Comparison of ENCODE assay signal across 2 cellular contexts in genomic region chr9:130241198-130241535, GRCh38.
TF ChIP-seq lines count a peak whose summit lies in the region.

No MANE protein-coding gene starts in this region.

TF ChIP-seq in A549, 52 proteins besides CTCF, POLR2A, EP300 and RAD21:
- no peak for TF ChIP-seq PHF8 (IDR thresholded peaks at IDR 0.05; ENCODE audit: borderline replicate concordance, low read depth)
- no peak for TF ChIP-seq ZFP36 (IDR thresholded peaks at IDR 0.05; ENCODE audit: borderline replicate concordance, partially characterized antibody)
- TF ChIP-seq CEBPB (IDR thresholded peaks at IDR 0.05), result no peak
- no peak for TF ChIP-seq FOSL2 (IDR thresholded peaks at IDR 0.05)
- no peak for TF ChIP-seq FOSL2 (CRISPR knock-in tag; IDR thresholded peaks at IDR 0.05)
- no peak for TF ChIP-seq HEYL (CRISPR knock-in tag; IDR thresholded peaks at IDR 0.05)
- TF ChIP-seq ESRRA (IDR thresholded peaks at IDR 0.05; ENCODE audit: borderline replicate concordance, low read length), result no peak
- no peak for TF ChIP-seq CHD2 (IDR thresholded peaks at IDR 0.05; ENCODE audit: low read length, partially characterized antibody)
- TF ChIP-seq USF2 (IDR thresholded peaks at IDR 0.05), result no peak
- TF ChIP-seq, protein P1, sequence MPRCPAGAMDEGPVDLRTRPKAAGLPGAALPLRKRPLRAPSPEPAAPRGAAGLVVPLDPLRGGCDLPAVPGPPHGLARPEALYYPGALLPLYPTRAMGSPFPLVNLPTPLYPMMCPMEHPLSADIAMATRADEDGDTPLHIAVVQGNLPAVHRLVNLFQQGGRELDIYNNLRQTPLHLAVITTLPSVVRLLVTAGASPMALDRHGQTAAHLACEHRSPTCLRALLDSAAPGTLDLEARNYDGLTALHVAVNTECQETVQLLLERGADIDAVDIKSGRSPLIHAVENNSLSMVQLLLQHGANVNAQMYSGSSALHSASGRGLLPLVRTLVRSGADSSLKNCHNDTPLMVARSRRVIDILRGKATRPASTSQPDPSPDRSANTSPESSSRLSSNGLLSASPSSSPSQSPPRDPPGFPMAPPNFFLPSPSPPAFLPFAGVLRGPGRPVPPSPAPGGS (IDR thresholded peaks at IDR 0.05), result no peak
- TF ChIP-seq, protein P2, sequence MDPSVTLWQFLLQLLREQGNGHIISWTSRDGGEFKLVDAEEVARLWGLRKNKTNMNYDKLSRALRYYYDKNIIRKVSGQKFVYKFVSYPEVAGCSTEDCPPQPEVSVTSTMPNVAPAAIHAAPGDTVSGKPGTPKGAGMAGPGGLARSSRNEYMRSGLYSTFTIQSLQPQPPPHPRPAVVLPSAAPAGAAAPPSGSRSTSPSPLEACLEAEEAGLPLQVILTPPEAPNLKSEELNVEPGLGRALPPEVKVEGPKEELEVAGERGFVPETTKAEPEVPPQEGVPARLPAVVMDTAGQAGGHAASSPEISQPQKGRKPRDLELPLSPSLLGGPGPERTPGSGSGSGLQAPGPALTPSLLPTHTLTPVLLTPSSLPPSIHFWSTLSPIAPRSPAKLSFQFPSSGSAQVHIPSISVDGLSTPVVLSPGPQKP (IDR thresholded peaks at IDR 0.05; ENCODE audit: low read depth, low read length), result no peak
- TF ChIP-seq SREBF2 (IDR thresholded peaks at IDR 0.05), result no peak
- no peak for TF ChIP-seq ZC3H11A (IDR thresholded peaks at IDR 0.05)
- TF ChIP-seq FOSB (CRISPR knock-in tag; IDR thresholded peaks at IDR 0.05), result no peak
- no peak for TF ChIP-seq TFCP2L1 (CRISPR knock-in tag; IDR thresholded peaks at IDR 0.05)
- no peak for TF ChIP-seq POLR2AphosphoS2 (conservative IDR thresholded peaks at IDR 0.05; ENCODE audit: low read length)
- TF ChIP-seq TP53 (CRISPR knock-in tag; IDR thresholded peaks at IDR 0.05), result no peak
TF ChIP-seq in A549: peak in this region for 0.

TF ChIP-seq in IMR-90, 13 proteins besides CTCF, POLR2A, EP300 and RAD21:
- TF ChIP-seq BHLHE40 (IDR thresholded peaks at IDR 0.05; ENCODE audit: low read depth, low read length), result no peak
- no peak for TF ChIP-seq MAZ (IDR thresholded peaks at IDR 0.05; ENCODE audit: borderline replicate concordance, low read depth, low read length)
- TF ChIP-seq MAFK (IDR thresholded peaks at IDR 0.05; ENCODE audit: low read depth, low read length), result no peak
- no peak for TF ChIP-seq FOS (IDR thresholded peaks at IDR 0.05; ENCODE audit: low read depth, low read length)
